Comparison of ENCODE assay signal across 8 cellular contexts in genomic region chr5:142145106-142145900, GRCh38. TPM values are rescaled to one million over a fixed set of nuclear protein-coding genes. Genes with fewer than 3 reads are reported as not detected.
DNase-seq lines count a peak whose midpoint lies in the region; ATAC-seq, FAIRE-seq and TF ChIP-seq lines count a peak whose summit lies in the region.

No MANE protein-coding gene starts in this region.

- no peaks in the 10 kb centered on the region for H3K9me3 Mint-ChIP-seq in astrocyte (ENCODE audit: unreplicated experiment)

- ATAC-seq in GM21529 (IDR thresholded peaks at IDR 0.05; ENCODE audit: unreplicated experiment) = peak; percentile 84

- no peak overlapping the region for H2AFZ ChIP-seq in astrocyte (ENCODE audit: low read depth, low read length)

- no peak overlapping the region for H3K9ac ChIP-seq in astrocyte (ENCODE audit: low read length)

- H3K4me3 Mint-ChIP-seq in astrocyte (ENCODE audit: unreplicated experiment) = no peak overlapping the region

- no peaks in the 10 kb centered on the region for H3K4me1 Mint-ChIP-seq in astrocyte (ENCODE audit: low read depth, unreplicated experiment)

- peaks cover 12% of the 10 kb centered on the region for H4K20me1 ChIP-seq in astrocyte (ENCODE audit: insufficient read depth, low read length)

- TF ChIP-seq CTCF in LNCaP clone FGC (IDR thresholded peaks at IDR 0.05; ENCODE audit: control insufficient read depth, extremely low read depth, insufficient read depth) (peak; percentile 87), astrocyte (IDR thresholded peaks at IDR 0.05; ENCODE audit: insufficient read depth, low read depth, low read length) (peak; percentile 85)

- H3K4me1 ChIP-seq in astrocyte (ENCODE audit: insufficient read depth, low read length) = no peaks in the 10 kb centered on the region

- H3K4me3 ChIP-seq in LNCaP clone FGC (ENCODE audit: low read depth, low read length) = no peak overlapping the region
- H3K4me3 ChIP-seq in astrocyte (ENCODE audit: insufficient read depth, low read depth, low read length) = no peak overlapping the region

- no peaks in the 10 kb centered on the region for H3K27me3 ChIP-seq in astrocyte (ENCODE audit: insufficient read depth, low read length)

- H3K79me2 ChIP-seq in astrocyte (ENCODE audit: insufficient read depth, low read length) = no peaks in the 10 kb centered on the region

- FAIRE-seq in astrocyte (lab: Jason Lieb, UNC) = no peak

- H3K4me2 ChIP-seq in astrocyte (ENCODE audit: low read length) = no peak overlapping the region

- H3K36me3 Mint-ChIP-seq in astrocyte (ENCODE audit: low read depth, unreplicated experiment) = peaks cover 3% of the 10 kb centered on the region

- H3K36me3 ChIP-seq in astrocyte (ENCODE audit: insufficient read depth, low read length) = peaks cover 30% of the 10 kb centered on the region

- DNase-seq in ELF-1 (ENCODE audit: low read depth, low spot score) (peak; percentile 73), LNCaP clone FGC (ENCODE audit: low read depth) (no peak), T-helper 1 cell (peak in 4 of 5 donors; percentile 11 to 66 (median 42)), astrocyte (ENCODE audit: low read depth) (peak; percentile 30), iPS DF 19.7 (ENCODE audit: low read depth, low spot score) (peak; percentile 56), cortex of kidney (lab: John Stamatoyannopoulos, UW) (no peak)
- peak; percentile 25 to 46 for DNase-seq in stimulated activated CD4-positive, alpha-beta T cell treated with anti-CD3 and anti-CD28 coated beads, Interleukin-15, amount 100 ng/mL, for 48 hours (ENCODE audit: low read depth in 2 of 2)

- H3K9me3 ChIP-seq in astrocyte (ENCODE audit: insufficient read depth, low read depth, low read length) = no peaks in the 10 kb centered on the region

- H3K27ac Mint-ChIP-seq in astrocyte (ENCODE audit: unreplicated experiment) = no peak overlapping the region

- H3K27me3 Mint-ChIP-seq in astrocyte (ENCODE audit: low read depth, unreplicated experiment) = no peaks in the 10 kb centered on the region

- H3K27ac ChIP-seq in astrocyte (ENCODE audit: low read depth, low read length) = no peak overlapping the region

RNA-seq across cellular contexts. Expression of gene NDFIP1, which starts 36.7 kb away (rescaled TPM):
- 56.8 and 57.6 TPM in 2 replicates for total RNA-seq in astrocyte

Comparison
In these comparisons a context has a peak if more than half of its experiments do, and no peak if none do; other contexts are left out.
1. DNase-seq: peak in ELF-1 (single experiment), T-helper 1 cell (4 of 5), astrocyte (single experiment), iPS DF 19.7 (single experiment) and stimulated activated CD4-positive, alpha-beta T cell treated with anti-CD3 and anti-CD28 coated beads, Interleukin-15, amount 100 ng/mL, for 48 hours (2 of 2); none in LNCaP clone FGC (single experiment) and cortex of kidney (single experiment).